In genomic region chr9:71663931-71664459, GRCh38 we compare ENCODE assay signal across 16 cellular contexts.
DNase-seq lines count a peak whose midpoint lies in the region; ATAC-seq and TF ChIP-seq lines count a peak whose summit lies in the region.
"Had no signal": no experiment of that assay in that cellular context is flagged by ENCODE, and none has a peak within 500 bp of the region (broad histone marks: within the 10 kb centered on the region; RNA-seq: fewer than 3 reads in every experiment).

No MANE protein-coding gene starts in this region.

- peaks cover 2% of the 10 kb centered on the region for H3K36me3 Mint-ChIP-seq in activated CD4-positive, alpha-beta T cell treated with anti-CD3 and anti-CD28 coated beads, Interleukin-2, amount 10 ng/mL, durations not matched to agents 24 days and 14 days (ENCODE audit: low read depth)
- no peaks in the 10 kb centered on the region for H3K36me3 Mint-ChIP-seq in stimulated activated naive B cell treated with anti-CD40 and anti-IgM and Interleukin-4, amounts not matched to agents 10 μg/mL and 1 μg/mL and 100 μg/mL, for 72 hours

- TF ChIP-seq CTCF in mammary epithelial cell (conservative IDR thresholded peaks at IDR 0.05 in 1 of 2, IDR thresholded peaks at IDR 0.05 in 1 of 2; ENCODE audit: extremely low read depth in 1 of 2, insufficient read depth in 1 of 2, low read depth in 1 of 2, low read length in 2 of 2) (no peak), upper lobe of left lung (IDR thresholded peaks at IDR 0.05) (no peak)

- H4K20me1 ChIP-seq in mammary epithelial cell (ENCODE audit: insufficient read depth, low read length): no peaks in the 10 kb centered on the region

- 57% methylated on average over 4 of the region's 4 CpGs for WGBS in mammary epithelial cell (ENCODE audit: low coverage, missing lambda C conversion rate)
- WGBS in upper lobe of left lung, 2 donors: 67 to 72% methylated on average over 4 of the region's 4 CpGs

- H3K9me3 Mint-ChIP-seq in activated CD4-positive, alpha-beta T cell treated with anti-CD3 and anti-CD28 coated beads, Interleukin-2, amount 10 ng/mL, durations not matched to agents 24 days and 14 days: no peaks in the 10 kb centered on the region
- H3K9me3 Mint-ChIP-seq in stimulated activated naive B cell treated with anti-CD40 and anti-IgM and Interleukin-4, amounts not matched to agents 10 μg/mL and 1 μg/mL and 100 μg/mL, for 72 hours: no peaks in the 10 kb centered on the region
- H3K9me3 Mint-ChIP-seq: activated CD8-positive, alpha-beta T cell treated with anti-CD3 and anti-CD28 coated beads for 36 hours; central memory CD8-positive, alpha-beta T cell; T-helper 2 cell treated with Interferon-gamma antibody and Interleukin-4, amounts not matched to agents 5 μg/mL and 100 μg/mL, for 36 hours had no signal

- H3K9me3 ChIP-seq in mammary epithelial cell (replicated peaks; ENCODE audit: insufficient read depth, low read length): no peaks in the 10 kb centered on the region
- H3K9me3 ChIP-seq in upper lobe of left lung: no peaks in the 10 kb centered on the region
- H3K9me3 ChIP-seq: thoracic aorta had no signal

- H3K27ac ChIP-seq in mammary epithelial cell (ENCODE audit: insufficient read depth, low read depth, low read length) (no peak overlapping the region), upper lobe of left lung (peak overlapping the region; percentile 2 to 65 (median 52))
- H3K27ac ChIP-seq: thoracic aorta had no signal

- dilution Hi-C loops in mammary epithelial cell (cut with HindIII; ENCODE audit: low sequenced_read_pairs): no loop called here

- no peak for TF ChIP-seq POLR2A in upper lobe of left lung (IDR thresholded peaks at IDR 0.05)

- CTCF ChIA-PET in mammary epithelial cell (lab: Charles Lee; ENCODE audit: low non-redundant PET): no interaction called here

- peak overlapping the region; percentile 35 for H2AFZ ChIP-seq in mammary epithelial cell (ENCODE audit: low read depth, low read length)

- H3K27ac Mint-ChIP-seq in activated CD4-positive, alpha-beta T cell treated with anti-CD3 and anti-CD28 coated beads, Interleukin-2, amount 10 ng/mL, durations not matched to agents 24 days and 14 days: peak overlapping the region; percentile 19
- H3K27ac Mint-ChIP-seq in stimulated activated naive B cell treated with anti-CD40 and anti-IgM and Interleukin-4, amounts not matched to agents 10 μg/mL and 1 μg/mL and 100 μg/mL, for 72 hours: no peak overlapping the region
- H3K27ac Mint-ChIP-seq: activated CD8-positive, alpha-beta T cell treated with anti-CD3 and anti-CD28 coated beads for 36 hours; T-helper 2 cell treated with Interferon-gamma antibody and Interleukin-4, amounts not matched to agents 5 μg/mL and 100 μg/mL, for 36 hours had no signal

- BruUV-seq in mammary epithelial cell (replicated peaks; lab: Mats Ljungman, UMichigan): no TSS peak

- H3K36me3 ChIP-seq in mammary epithelial cell (ENCODE audit: insufficient read depth, low read length): no peaks in the 10 kb centered on the region
- H3K36me3 ChIP-seq in upper lobe of left lung: no peaks in the 10 kb centered on the region
- H3K36me3 ChIP-seq: thoracic aorta had no signal

- H3K27me3 Mint-ChIP-seq in activated CD4-positive, alpha-beta T cell treated with anti-CD3 and anti-CD28 coated beads, Interleukin-2, amount 10 ng/mL, durations not matched to agents 24 days and 14 days: peaks cover 8% of the 10 kb centered on the region
- no peaks in the 10 kb centered on the region for H3K27me3 Mint-ChIP-seq in stimulated activated naive B cell treated with anti-CD40 and anti-IgM and Interleukin-4, amounts not matched to agents 10 μg/mL and 1 μg/mL and 100 μg/mL, for 72 hours
- H3K27me3 Mint-ChIP-seq: activated CD8-positive, alpha-beta T cell treated with anti-CD3 and anti-CD28 coated beads for 36 hours had no signal

- TF ChIP-seq EP300 in upper lobe of left lung (IDR thresholded peaks at IDR 0.05): no peak

- ATAC-seq in upper lobe of left lung (ENCODE audit: low FRiP score in 2 of 2): no peak
- no peak for ATAC-seq in stimulated activated naive B cell treated with anti-CD40 and anti-IgM and Interleukin-4, amounts not matched to agents 10 μg/mL and 1 μg/mL and 100 μg/mL, for 72 hours (replicated peaks)
- ATAC-seq: activated CD8-positive, alpha-beta T cell treated with anti-CD3 and anti-CD28 coated beads for 36 hours; K562 had no signal

- no peaks in the 10 kb centered on the region for H3K79me2 ChIP-seq in mammary epithelial cell (ENCODE audit: insufficient read depth, low read length)

- no peak overlapping the region for H3K4me3 Mint-ChIP-seq in activated CD4-positive, alpha-beta T cell treated with anti-CD3 and anti-CD28 coated beads, Interleukin-2, amount 10 ng/mL, durations not matched to agents 24 days and 14 days
- H3K4me3 Mint-ChIP-seq in stimulated activated naive B cell treated with anti-CD40 and anti-IgM and Interleukin-4, amounts not matched to agents 10 μg/mL and 1 μg/mL and 100 μg/mL, for 72 hours: no peak overlapping the region
- H3K4me3 Mint-ChIP-seq: activated CD8-positive, alpha-beta T cell treated with anti-CD3 and anti-CD28 coated beads for 36 hours; central memory CD8-positive, alpha-beta T cell; T-helper 2 cell treated with Interferon-gamma antibody and Interleukin-4, amounts not matched to agents 5 μg/mL and 100 μg/mL, for 36 hours had no signal

- H3K4me3 ChIP-seq in mammary epithelial cell (replicated peaks in 1 of 3; ENCODE audit: insufficient read depth in 1 of 3, low read depth in 2 of 3, low read length in 3 of 3): no peak overlapping the region
- H3K4me3 ChIP-seq in upper lobe of left lung: no peak overlapping the region
- H3K4me3 ChIP-seq: K562, thoracic aorta had no signal

- H3K27me3 ChIP-seq in mammary epithelial cell (ENCODE audit: insufficient read depth, low read length) (no peaks in the 10 kb centered on the region), upper lobe of left lung (no peaks in the 10 kb centered on the region)

- in situ Hi-C loops in mammary epithelial cell (cut with MboI; ENCODE audit: low sequenced_read_pairs in 2 of 2): no loop called here

- no peak for DNase-seq in activated CD4-positive, alpha-beta T cell treated with anti-CD3 and anti-CD28 coated beads, Interleukin-2, amount 10 ng/mL, durations not matched to agents 24 days and 14 days
- no peak for DNase-seq in activated CD4-positive, alpha-beta T cell treated with anti-CD3 and anti-CD28 coated beads for 48 hours
- no peak for DNase-seq in mammary epithelial cell
- DNase-seq in left kidney (ENCODE audit: low read depth, low spot score): peak; percentile 15
- no peak for DNase-seq in upper lobe of left lung
- DNase-seq in activated naive CD4-positive, alpha-beta T cell treated with anti-CD3 and anti-CD28 coated beads, Interleukin-2, amount 50 U/mL, for 16 hours: no peak
- no peak for DNase-seq in SK-N-DZ (ENCODE audit: low spot score)
- DNase-seq in stimulated activated naive B cell treated with anti-CD40 and anti-IgM and Interleukin-4, amounts not matched to agents 10 μg/mL and 1 μg/mL and 100 μg/mL, for 72 hours: no peak
- DNase-seq: activated CD8-positive, alpha-beta T cell treated with anti-CD3 and anti-CD28 coated beads for 36 hours; activated gamma-delta T cell; DMS 273 treated with DMSO at 0.1 percent for 48 hours; retina had no signal

- H3K9ac ChIP-seq in mammary epithelial cell (ENCODE audit: insufficient read depth, low read length): no peak overlapping the region

- peaks cover 7% of the 10 kb centered on the region for H3K4me1 Mint-ChIP-seq in activated CD4-positive, alpha-beta T cell treated with anti-CD3 and anti-CD28 coated beads, Interleukin-2, amount 10 ng/mL, durations not matched to agents 24 days and 14 days
- H3K4me1 Mint-ChIP-seq in stimulated activated naive B cell treated with anti-CD40 and anti-IgM and Interleukin-4, amounts not matched to agents 10 μg/mL and 1 μg/mL and 100 μg/mL, for 72 hours: no peaks in the 10 kb centered on the region

- H3K4me1 ChIP-seq in mammary epithelial cell (ENCODE audit: insufficient read depth, low read length) (peaks cover 4% of the 10 kb centered on the region), upper lobe of left lung (peaks cover 13 to 31% (median 21%) of the 10 kb centered on the region in 4 donors)

- intact Hi-C loops in activated CD4-positive, alpha-beta T cell treated with anti-CD3 and anti-CD28 coated beads, Interleukin-2, amount 10 ng/mL, durations not matched to agents 24 days and 14 days (cut with micrococcal nuclease): no loop called here
- intact Hi-C loops in mammary epithelial cell (cut with micrococcal nuclease): no loop called here

- no peak overlapping the region for H3K4me2 ChIP-seq in mammary epithelial cell (ENCODE audit: insufficient read depth, low read depth, low read length)
